8 cellular contexts compared by ENCODE assay signal in the genomic region with DNA sequence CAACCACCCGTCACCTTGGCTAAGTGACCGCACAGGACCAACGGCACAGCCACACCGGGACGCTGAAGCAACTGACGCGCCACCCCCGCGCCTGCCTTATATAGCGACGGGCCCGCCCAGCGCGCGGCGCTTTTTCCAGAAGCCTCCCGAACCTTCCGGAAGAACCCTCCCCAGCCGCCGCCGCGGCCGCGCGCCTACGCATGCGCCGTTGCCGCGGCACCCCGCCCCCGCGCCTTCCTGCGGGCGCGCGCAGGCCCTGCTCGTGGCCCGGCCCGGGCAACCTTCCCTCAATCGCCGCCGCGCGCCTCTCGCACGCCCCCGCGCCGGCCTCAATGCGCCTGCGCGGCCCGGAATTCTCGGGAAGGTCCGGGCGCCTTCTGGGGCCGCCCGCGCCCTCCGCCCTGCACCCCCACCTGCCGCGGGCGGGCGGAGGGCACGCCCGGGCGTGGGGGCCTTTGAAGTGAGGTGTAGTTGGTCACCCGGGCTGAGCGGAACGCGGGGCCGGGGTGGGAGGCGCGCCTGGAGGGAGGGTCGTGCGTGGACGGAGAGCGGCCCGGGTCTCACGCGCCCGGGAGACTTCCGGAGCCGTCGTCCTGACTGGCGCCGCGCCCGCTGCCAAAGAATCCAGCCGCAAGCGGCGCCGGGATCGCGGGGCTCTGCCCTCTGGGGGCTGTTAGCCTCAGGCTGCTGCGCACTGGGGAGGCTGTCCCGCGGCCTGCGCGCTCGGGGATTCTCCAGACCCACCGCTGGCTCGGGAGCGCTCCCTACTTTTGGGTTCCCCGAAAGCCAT. TPM values are rescaled to one million over a fixed set of nuclear protein-coding genes. Genes with fewer than 3 reads are reported as not detected.
DNase-seq lines count a peak whose midpoint lies in the region; ATAC-seq, FAIRE-seq and TF ChIP-seq lines count a peak whose summit lies in the region.

HSP90AA1 (minus strand) TSS at position 73 of the 790 bp plus-strand sequence. CDS start 666 bp downstream, outside the sequence.

- no peak for TF ChIP-seq EP300 in H1 (IDR thresholded peaks at IDR 0.05; ENCODE audit: borderline replicate concordance in 1 of 2, low read depth in 2 of 2, low read length in 2 of 2)

- H3K4me1 ChIP-seq in H1 (replicated peaks in 1 of 4; ENCODE audit: control insufficient read depth in 3 of 4, insufficient read depth in 4 of 4, low read length in 3 of 4), result peaks cover 4 to 18% (median 12%) of the 10 kb centered on the region in 4 experiments

- peak within 1 kb of the TSS; percentile 73 for H2BK5ac ChIP-seq in H1 (ENCODE audit: low read depth, low read length)

- DNase-seq in COR-L47 (lab: John Stamatoyannopoulos, UW) (peak; percentile 96), HUDEP-2 (lab: John Stamatoyannopoulos, UW; ENCODE audit: unreplicated experiment in 76 of 76) (peak in 74 of 76 experiments; percentile 48 to 97 (median 90)), NOMO-1 treated with dmso at 0.1 percent for 144 hours (lab: John Stamatoyannopoulos, UW; ENCODE audit: unreplicated experiment) (peak; percentile 89), H1 (ENCODE audit: low read depth in 1 of 2, low spot score in 2 of 2) (peak; percentile 73 to 96), mesenteric fat pad (ENCODE audit: low spot score) (peak; percentile 99)
- peak; percentile 94 to 99 (median 98) for DNase-seq in activated CD8-positive, alpha-beta memory T cell treated with anti-CD3 and anti-CD28 coated beads for 48 hours (ENCODE audit: low read depth in 2 of 3, low spot score in 2 of 3)
- DNase-seq in stimulated activated CD8-positive, alpha-beta memory T cell treated with anti-CD3 and anti-CD28 coated beads, Interleukin-15, amount 100 ng/mL, for 1 hour (ENCODE audit: low read depth), result peak; percentile 96

- H2BK15ac ChIP-seq in H1 (ENCODE audit: low read length), result no peak within 1 kb of the TSS

- H2AK5ac ChIP-seq in H1 (ENCODE audit: low read depth, low read length), result peak within 1 kb of the TSS; percentile 77; the same call in 1 of the 2 replicates

- whole genome bisulfite sequencing in H1 (ENCODE audit: extremely low coverage in 1 of 2, insufficient coverage in 1 of 2, insufficient read length in 1 of 2, insufficient replicate concordance in 2 of 2, low coverage in 1 of 2, low lambda C conversion rate in 2 of 2, missing lambda C conversion rate in 1 of 2), 2 experiments, result 1% methylated on average over 81 of the region's 106 CpGs; no CpG with 5 or more reads in 1 of the 2 experiments

- peak within 1 kb of the TSS; percentile 90 for H3K18ac ChIP-seq in H1 (ENCODE audit: extremely low read depth, low read length)

- no peak for TF ChIP-seq CTCF in H1 (IDR thresholded peaks at IDR 0.05; ENCODE audit: control extremely low read depth in 1 of 3, insufficient read depth in 1 of 3, low read depth in 1 of 3, low read length in 3 of 3)

- peaks cover 5 to 37% of the 10 kb centered on the region in 2 experiments for H3K79me2 ChIP-seq in H1 (ENCODE audit: control insufficient read depth in 1 of 2, insufficient read depth in 2 of 2, low read length in 2 of 2)

- peak within 1 kb of the TSS; percentile 91 for H3K4ac ChIP-seq in H1 (replicated peaks; ENCODE audit: insufficient read length, low read depth, low read length)

- no peak for TF ChIP-seq RAD21 in H1 (IDR thresholded peaks at IDR 0.05 in 1 of 2, conservative IDR thresholded peaks at IDR 0.05 in 1 of 2; ENCODE audit: low read depth in 2 of 2, low read length in 2 of 2)

- peak within 1 kb of the TSS; percentile 75 to 91 for H3K4me2 ChIP-seq in H1 (ENCODE audit: insufficient read depth in 1 of 2, low read depth in 2 of 2, low read length in 2 of 2)

- no peak within 1 kb of the TSS for H3K14ac ChIP-seq in H1 (ENCODE audit: insufficient read length)

- FAIRE-seq in H1 (lab: Jason Lieb, UNC), result no peak

- peak within 1 kb of the TSS; percentile 75 for H4K5ac ChIP-seq in H1 (ENCODE audit: insufficient read length, low read depth, low read length)

- H3K9ac ChIP-seq in H1 (replicated peaks in 1 of 4; ENCODE audit: extremely low read depth in 1 of 4, low read depth in 3 of 4, low read length in 3 of 4), result peak within 1 kb of the TSS; percentile 78 to 93 (median 86)

- H3K27me3 ChIP-seq in H1 (replicated peaks in 1 of 4; ENCODE audit: control insufficient read depth in 3 of 4, extremely low read depth in 1 of 4, insufficient read depth in 3 of 4, low read length in 3 of 4), result no peaks in the 10 kb centered on the region

- H2BK120ac ChIP-seq in H1 (replicated peaks; ENCODE audit: low read depth, low read length), result peak within 1 kb of the TSS; percentile 54

- H4K8ac ChIP-seq in H1 (ENCODE audit: extremely low read depth, insufficient read depth, low read length), result peak within 1 kb of the TSS; percentile 97

- no peaks in the 10 kb centered on the region; the same call in 1 of the 2 replicates for H3K79me1 ChIP-seq in H1 (ENCODE audit: low read depth, low read length)

- peak within 1 kb of the TSS; percentile 87 for H4K91ac ChIP-seq in H1 (replicated peaks; ENCODE audit: insufficient read length, low read length)

- no peak within 1 kb of the TSS for H3K23ac ChIP-seq in H1 (ENCODE audit: insufficient read length)

- H4K20me1 ChIP-seq in H1 (replicated peaks in 1 of 2; ENCODE audit: control insufficient read depth in 1 of 2, insufficient read depth in 2 of 2, low read length in 2 of 2), result peaks cover 6 to 8% of the 10 kb centered on the region in 2 experiments

- H3K9me3 ChIP-seq in H1 (ENCODE audit: insufficient read depth in 2 of 2, low read depth in 1 of 2, low read length in 1 of 2), result no peaks in the 10 kb centered on the region

- H2BK12ac ChIP-seq in H1 (ENCODE audit: low read depth, low read length), result no peak within 1 kb of the TSS

- no peak within 1 kb of the TSS; the same call in 1 of the 2 replicates for H2AFZ ChIP-seq in H1 (ENCODE audit: low read length)

- peak within 1 kb of the TSS; percentile 78 to 98 (median 87) for H3K4me3 ChIP-seq in H1 (ENCODE audit: extremely low read depth in 1 of 4, insufficient read depth in 2 of 4, low read depth in 3 of 4, low read length in 4 of 4)

- H3K27ac ChIP-seq in H1 (ENCODE audit: low read depth, low read length), result peak within 1 kb of the TSS; percentile 92

- POLR2A ChIA-PET in H1 (lab: Charles Lee; ENCODE audit: partially characterized antibody), result interaction anchor here (0.6 to 4.5 kb wide), 21 partner anchors 9 to 234 kb away, joined by 3 to 39 read pairs (median 4); partner anchors contain the start of genes WDR20 and ZNF839

- no peaks in the 10 kb centered on the region; the same call in 1 of the 2 replicates for H3K23me2 ChIP-seq in H1 (ENCODE audit: low read depth, low read length)

- CTCF ChIA-PET in H1 (lab: Charles Lee; ENCODE audit: partially characterized antibody), result interaction anchor here (0.6 to 3.2 kb wide), 7 partner anchors 9 to 1726 kb away, joined by 3 to 26 read pairs (median 6); no protein-coding TSS in a partner anchor

- peaks cover 26 to 40% (median 35%) of the 10 kb centered on the region in 4 experiments for H3K36me3 ChIP-seq in H1 (ENCODE audit: control insufficient read depth in 2 of 4, insufficient read depth in 4 of 4, low read length in 3 of 4)

- H2BK20ac ChIP-seq in H1 (ENCODE audit: low read length), result no peak within 1 kb of the TSS

- peak; percentile 55 for ATAC-seq in GM21367 (IDR thresholded peaks at IDR 0.05; ENCODE audit: unreplicated experiment)

- peak; percentile 86 to 97; a peak in 2 of 3 replicates for TF ChIP-seq POLR2A in H1 (IDR thresholded peaks at IDR 0.05; ENCODE audit: control extremely low read depth in 1 of 2, low read depth in 2 of 2, low read length in 2 of 2)

- H3K56ac ChIP-seq in H1 (replicated peaks; ENCODE audit: insufficient read length, low read depth, low read length), result peak within 1 kb of the TSS; percentile 77

TF ChIP-seq in H1, 55 proteins besides CTCF, POLR2A, EP300 and RAD21 (continues in another document):
- TF ChIP-seq TEAD4 (IDR thresholded peaks at IDR 0.05; ENCODE audit: low read depth, low read length) (no peak), PHF8 (conservative IDR thresholded peaks at IDR 0.05; ENCODE audit: low read depth, low read length) (peak; percentile 86), POLR2AphosphoS5 (IDR thresholded peaks at IDR 0.05; ENCODE audit: low read depth, low read length) (peak; percentile 99), RXRA (IDR thresholded peaks at IDR 0.05; ENCODE audit: insufficient read depth, low read depth, low read length) (no peak), ASH2L (IDR thresholded peaks at IDR 0.05; ENCODE audit: low read length) (peak; percentile 88), SIN3A (conservative IDR thresholded peaks at IDR 0.05 in 1 of 2, IDR thresholded peaks at IDR 0.05 in 1 of 2; ENCODE audit: low read depth in 1 of 2, low read length in 2 of 2) (peak; percentile 11 to 16; a peak in 1 of 4 replicates), ATF2 (IDR thresholded peaks at IDR 0.05; ENCODE audit: low read length) (no peak), CEBPB (IDR thresholded peaks at IDR 0.05; ENCODE audit: low read depth, low read length) (no peak), SIX5 (IDR thresholded peaks at IDR 0.05; ENCODE audit: low read depth, low read length) (no peak), SP4 (IDR thresholded peaks at IDR 0.05; ENCODE audit: low read length) (no peak), CBX8 (IDR thresholded peaks at IDR 0.05; ENCODE audit: borderline replicate concordance, low read depth, low read length) (no peak)
- TF ChIP-seq, protein P1, sequence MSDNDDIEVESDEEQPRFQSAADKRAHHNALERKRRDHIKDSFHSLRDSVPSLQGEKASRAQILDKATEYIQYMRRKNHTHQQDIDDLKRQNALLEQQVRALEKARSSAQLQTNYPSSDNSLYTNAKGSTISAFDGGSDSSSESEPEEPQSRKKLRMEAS (IDR thresholded peaks at IDR 0.05), result peak; percentile 55

RNA-seq across cellular contexts. Expression of gene HSP90AA1, which starts in this region (rescaled TPM):
- total RNA-seq in H1 (2021; fragmentation: NEBNext Ultra II Directional; extraction: Animal tissue kit (Norgen Biotek cat#: 25700)), result 846 and 878 TPM in 2 replicates
- 207 and 339 TPM in 2 replicates for polyA plus RNA-seq in H1 (2011; rRNA removed)
- 573 TPM for polyA plus RNA-seq in H1 (2011; cell fraction: cytosol; rRNA removed)
- polyA plus RNA-seq in H1 (2011; cell fraction: nucleus; rRNA removed), result 133 TPM
- polyA plus RNA-seq in H1 (2012, experiment 1 of 2), result 633 to 1,199 TPM (median 736 TPM) in 4 replicates
- polyA plus RNA-seq in H1 (2012, experiment 2 of 2), result 57.5 TPM
- polyA plus RNA-seq in H1 (2013, experiment 1 of 2), result 794 TPM
- 842 TPM for polyA plus RNA-seq in H1 (2013, experiment 2 of 2)
- 567 and 580 TPM in 2 replicates for polyA minus RNA-seq in H1 (2011; rRNA and poly(A)+ RNA removed)
- 1,082 TPM for polyA minus RNA-seq in H1 (2011; cell fraction: cytosol; rRNA and poly(A)+ RNA removed)
- 248 TPM for polyA minus RNA-seq in H1 (2011; cell fraction: nucleus; rRNA and poly(A)+ RNA removed)
- 473 TPM for total RNA-seq in mesenteric fat pad

Comparison
In these comparisons a context has a peak if more than half of its experiments do, and no peak if none do; other contexts are left out.
1. Peak in every context shown above with its lines: DNase-seq, ATAC-seq, H3K4me3 ChIP-seq and H3K27ac ChIP-seq.